In the genomic region with DNA sequence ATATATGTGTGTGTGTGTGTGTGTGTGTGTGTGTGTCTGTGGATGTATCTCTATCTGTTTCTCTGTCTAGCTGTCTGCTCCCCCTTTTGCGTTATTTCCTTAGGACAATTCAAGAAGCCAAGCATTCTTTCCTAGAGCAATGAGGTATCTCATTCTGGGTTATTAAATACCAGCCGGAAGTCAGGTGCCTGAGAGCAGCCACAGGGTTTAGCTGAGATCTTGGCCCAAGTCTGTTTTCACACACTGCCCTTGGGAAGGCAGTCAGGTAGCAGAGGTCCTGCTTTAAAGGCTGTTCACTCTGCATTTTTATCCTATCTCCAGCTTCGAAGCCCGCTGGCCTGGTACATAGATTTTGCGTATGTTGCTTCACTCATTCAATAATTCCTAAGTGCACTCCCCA, we compare ENCODE assay signal across 24 cellular contexts.
"Had no signal": no experiment of that assay in that cellular context is flagged by ENCODE, and none has a peak within 500 bp of the region (broad histone marks: within the 10 kb centered on the region; RNA-seq: fewer than 3 reads in every experiment).

No MANE protein-coding gene starts in this region.

- H3K9me3 Mint-ChIP-seq: effector memory CD8-positive, alpha-beta T cell; immature natural killer cell; naive thymus-derived CD8-positive, alpha-beta T cell; neural progenitor cell; stimulated activated memory B cell treated with anti-CD40 and anti-IgM and Interleukin-4, amounts not matched to agents 10 μg/mL and 1 μg/mL and 100 μg/mL, for 72 hours; stimulated activated naive CD8-positive, alpha-beta T cell treated with anti-CD3 and anti-CD28 coated beads, Interleukin-15, Interleukin-2, amounts not matched to agents 100 ng/mL and 50 ng/mL, for 24 hours had no signal

- H3K27me3 ChIP-seq: esophagus squamous epithelium, gastroesophageal sphincter, neural progenitor cell, right lobe of liver, tibial nerve, upper lobe of right lung, vagina had no signal

- H3K36me3 Mint-ChIP-seq: immature natural killer cell; naive thymus-derived CD8-positive, alpha-beta T cell; neural progenitor cell; stimulated activated memory B cell treated with anti-CD40 and anti-IgM and Interleukin-4, amounts not matched to agents 10 μg/mL and 1 μg/mL and 100 μg/mL, for 72 hours had no signal

- H3K36me3 ChIP-seq: gastroesophageal sphincter, neural progenitor cell, prostate gland, tibial nerve, upper lobe of right lung, vagina had no signal

- DNase-seq: cortex of kidney; effector memory CD8-positive, alpha-beta T cell; esophagus squamous epithelium; foreskin fibroblast; glutamatergic neuron; immature natural killer cell; left colon; mammary epithelial cell; mucosa of descending colon; naive thymus-derived CD8-positive, alpha-beta T cell; nucleus accumbens; stimulated activated CD4-positive, alpha-beta T cell treated with anti-CD3 and anti-CD28 coated beads, Interleukin-15, amount 100 ng/mL, for 24 hours; stimulated activated CD4-positive, alpha-beta T cell treated with anti-CD3 and anti-CD28 coated beads, Interleukin-1b, Interleukin-23, amount 100 ng/mL, for 48 hours; stimulated activated CD4-positive, alpha-beta T cell treated with anti-CD3 and anti-CD28 coated beads, Interleukin-4, amount 100 ng/mL, for 24 hours; upper lobe of right lung had no signal

- H3K27ac ChIP-seq: esophagus squamous epithelium, gastroesophageal sphincter, neural progenitor cell, parathyroid adenoma, prostate gland, right lobe of liver, tibial nerve, upper lobe of right lung, vagina had no signal

- H3K4me3 Mint-ChIP-seq: effector memory CD8-positive, alpha-beta T cell; immature natural killer cell; naive thymus-derived CD8-positive, alpha-beta T cell; neural progenitor cell; stimulated activated memory B cell treated with anti-CD40 and anti-IgM and Interleukin-4, amounts not matched to agents 10 μg/mL and 1 μg/mL and 100 μg/mL, for 72 hours; stimulated activated naive CD8-positive, alpha-beta T cell treated with anti-CD3 and anti-CD28 coated beads, Interleukin-15, Interleukin-2, amounts not matched to agents 100 ng/mL and 50 ng/mL, for 24 hours had no signal

- H3K4me3 ChIP-seq: esophagus squamous epithelium, gastroesophageal sphincter, mucosa of descending colon, neural progenitor cell, prostate gland, right lobe of liver, tibial nerve, upper lobe of right lung, vagina had no signal

- H3K4me1 Mint-ChIP-seq: stimulated activated memory B cell treated with anti-CD40 and anti-IgM and Interleukin-4, amounts not matched to agents 10 μg/mL and 1 μg/mL and 100 μg/mL, for 72 hours had no signal

- H3K9me3 ChIP-seq: esophagus squamous epithelium, gastroesophageal sphincter, mucosa of descending colon, prostate gland, right lobe of liver, tibial nerve, upper lobe of right lung, vagina had no signal

- H3K27ac Mint-ChIP-seq: effector memory CD8-positive, alpha-beta T cell; immature natural killer cell; neural progenitor cell; stimulated activated memory B cell treated with anti-CD40 and anti-IgM and Interleukin-4, amounts not matched to agents 10 μg/mL and 1 μg/mL and 100 μg/mL, for 72 hours; stimulated activated naive CD8-positive, alpha-beta T cell treated with anti-CD3 and anti-CD28 coated beads, Interleukin-15, Interleukin-2, amounts not matched to agents 100 ng/mL and 50 ng/mL, for 24 hours had no signal

- H3K4me1 ChIP-seq: parathyroid adenoma had no signal
